ENCODE assay signal across 9 cellular contexts in genomic region chr12:119115296-119115905, GRCh38.
A peak's percentile ranks its signal among the peaks of the same experiment; 100 is the strongest.
DNase-seq lines count a peak whose midpoint lies in the region; ATAC-seq and TF ChIP-seq lines count a peak whose summit lies in the region.
"Had no signal": no experiment of that assay in that cellular context is flagged by ENCODE, and none has a peak within 500 bp of the region (broad histone marks: within the 10 kb centered on the region; RNA-seq: fewer than 3 reads in every experiment).

No MANE protein-coding gene starts in this region.

- H3K79me2 ChIP-seq in hepatocyte = no peaks in the 10 kb centered on the region

- no peak overlapping the region for H2AFZ ChIP-seq in hepatocyte

- CTCF ChIA-PET in CD4-positive, alpha-beta T cell (lab: Charles Lee) = no interaction called here

- H3K36me3 Mint-ChIP-seq in CD4-positive, alpha-beta T cell (ENCODE audit: low read depth) = no peaks in the 10 kb centered on the region

- H3K4me1 ChIP-seq in hepatocyte (ENCODE audit: insufficient read depth) = no peaks in the 10 kb centered on the region

- no peaks in the 10 kb centered on the region for H3K9me3 Mint-ChIP-seq in CD4-positive, alpha-beta T cell

- POLR2A ChIA-PET in CD4-positive, alpha-beta T cell (lab: Charles Lee) = no interaction called here

- H3K27ac Mint-ChIP-seq in CD4-positive, alpha-beta T cell = no peak overlapping the region
- H3K27ac Mint-ChIP-seq: naive B cell had no signal

- TF ChIP-seq CTCF in CD4-positive, alpha-beta T cell (IDR thresholded peaks at IDR 0.05) = peak; percentile 79
- peak; percentile 76 for TF ChIP-seq CTCF in GM12874 (IDR thresholded peaks at IDR 0.05; ENCODE audit: insufficient read depth, low read depth, low read length)
- TF ChIP-seq CTCF in hepatocyte (IDR thresholded peaks at IDR 0.05; ENCODE audit: poor library complexity) = peak; percentile 92

- H3K4me2 ChIP-seq in hepatocyte = no peak overlapping the region

- intact Hi-C loops in CD4-positive, alpha-beta T cell (cut with DNase I, micrococcal nuclease) = loop anchor here in 1 of 2 experiments (5.0 to 10.0 kb wide), 3 partner anchors 429 to 787 kb away; no protein-coding TSS in a partner anchor

- H3K4me3 Mint-ChIP-seq in CD4-positive, alpha-beta T cell = no peak overlapping the region
- H3K4me3 Mint-ChIP-seq: naive B cell had no signal

- no peaks in the 10 kb centered on the region for H3K4me1 Mint-ChIP-seq in CD4-positive, alpha-beta T cell (ENCODE audit: low read depth)
- H3K4me1 Mint-ChIP-seq: naive B cell had no signal

- WGBS in hepatocyte (ENCODE audit: low lambda C conversion rate, missing lambda C conversion rate) = 43% methylated on average over 2 of the region's 2 CpGs

- H3K9me3 ChIP-seq in CD4-positive, alpha-beta T cell (ENCODE audit: control insufficient read depth, low read length) = no peaks in the 10 kb centered on the region
- H3K9me3 ChIP-seq in hepatocyte (ENCODE audit: low read depth) = no peaks in the 10 kb centered on the region

- H3K27me3 Mint-ChIP-seq in CD4-positive, alpha-beta T cell = peaks cover 12% of the 10 kb centered on the region

- H3K4me3 ChIP-seq in hepatocyte = no peak overlapping the region

- DNase-seq in CD4-positive, alpha-beta T cell = no peak
- DNase-seq in NCI-H2171 treated with DMSO at 0.1 percent for 48 hours (lab: John Stamatoyannopoulos, UW) = peak; percentile 56
- DNase-seq in amniotic epithelial cell (ENCODE audit: low read depth) = peak; percentile 31
- peak; percentile 79 for DNase-seq in hepatocyte (ENCODE audit: low spot score)
- DNase-seq in stimulated activated CD8-positive, alpha-beta memory T cell treated with anti-CD3 and anti-CD28 coated beads, Interleukin-4, amount 100 ng/mL, for 48 hours = peak; percentile 43
- DNase-seq: naive B cell had no signal

- H3K36me3 ChIP-seq in hepatocyte (replicated peaks; ENCODE audit: insufficient read depth, low read depth) = no peaks in the 10 kb centered on the region

- no peak overlapping the region for H3K27ac ChIP-seq in CD4-positive, alpha-beta T cell (ENCODE audit: low read depth, low read length)
- H3K27ac ChIP-seq in hepatocyte = no peak overlapping the region

- no peak for ATAC-seq in CD4-positive, alpha-beta T cell (ENCODE audit: poor library complexity)
- ATAC-seq in HG03175 (IDR thresholded peaks at IDR 0.05; ENCODE audit: unreplicated experiment) = no peak
- no peak for ATAC-seq in HG02973 (IDR thresholded peaks at IDR 0.05; ENCODE audit: unreplicated experiment)

- no peaks in the 10 kb centered on the region for H3K9me2 ChIP-seq in hepatocyte (replicated peaks; ENCODE audit: insufficient read depth)

- H4K20me1 ChIP-seq in hepatocyte (ENCODE audit: insufficient read depth, poor library complexity, severe bottlenecking) = no peaks in the 10 kb centered on the region

- no peaks in the 10 kb centered on the region for H3K27me3 ChIP-seq in CD4-positive, alpha-beta T cell (ENCODE audit: control insufficient read depth, insufficient read depth, low read length)
- H3K27me3 ChIP-seq in hepatocyte = peaks cover 5% of the 10 kb centered on the region

Comparison
In these comparisons a context has a peak if more than half of its experiments do, and no peak if none do; other contexts are left out.
1. DNase-seq: peak in NCI-H2171 treated with DMSO at 0.1 percent for 48 hours (single experiment), amniotic epithelial cell (single experiment), hepatocyte (single experiment) and stimulated activated CD8-positive, alpha-beta memory T cell treated with anti-CD3 and anti-CD28 coated beads, Interleukin-4, amount 100 ng/mL, for 48 hours (single experiment); none in CD4-positive, alpha-beta T cell (0 of 10).
2. Peak in every context shown above with its lines, with median percentiles within 50 percentile points of each other: CTCF ChIP-seq.